9 cellular contexts compared by ENCODE assay signal in the genomic region with DNA sequence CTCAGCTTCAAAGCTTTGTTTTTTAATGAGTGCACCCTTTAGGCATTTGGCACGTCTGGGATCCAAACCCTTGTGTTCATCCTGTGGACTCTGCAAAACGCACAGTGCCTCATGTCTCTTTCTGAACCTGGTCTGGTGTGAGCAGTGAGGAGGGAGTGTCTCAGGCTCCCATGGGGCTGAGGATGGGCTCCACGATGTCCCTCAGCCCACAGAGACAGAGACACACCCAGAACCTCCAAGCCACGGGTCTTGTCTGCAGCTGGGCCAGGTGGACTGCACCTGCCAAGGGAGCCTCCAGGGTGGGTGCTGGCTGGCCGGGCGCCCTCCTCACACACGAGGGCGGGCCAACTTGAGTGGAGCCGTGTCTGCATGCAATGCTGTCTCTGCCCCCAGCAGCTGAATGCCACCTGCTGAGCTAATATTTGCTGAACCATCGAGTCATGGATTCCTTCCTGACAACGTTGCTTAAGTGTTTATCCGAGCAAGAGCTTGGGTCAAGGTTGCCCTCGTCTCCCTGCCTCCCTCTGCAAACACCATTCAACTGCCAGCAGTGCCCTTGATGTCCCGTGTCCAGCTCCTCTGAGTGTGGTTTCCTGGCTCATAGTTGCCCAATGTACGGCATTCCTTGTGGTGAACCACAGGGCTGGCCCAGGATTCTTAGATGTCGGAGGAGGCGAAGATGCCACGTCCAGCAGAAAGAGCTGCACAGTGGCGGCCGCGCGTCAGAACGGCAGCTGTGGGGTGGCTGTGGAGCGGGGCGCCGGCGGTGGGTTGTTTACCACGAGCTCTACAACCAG. TPM values are rescaled to one million over a fixed set of nuclear protein-coding genes. Genes with fewer than 3 reads are reported as not detected.
DNase-seq lines count a peak whose midpoint lies in the region; ATAC-seq, FAIRE-seq and TF ChIP-seq lines count a peak whose summit lies in the region.
"Had no signal": no experiment of that assay in that cellular context is flagged by ENCODE, and none has a peak within 500 bp of the region (broad histone marks: within the 10 kb centered on the region; RNA-seq: fewer than 3 reads in every experiment).

No MANE protein-coding gene starts in this region.

- no peak for TF ChIP-seq POLR2A in vagina (IDR thresholded peaks at IDR 0.05)

- no peak overlapping the region for H3K4me3 ChIP-seq in right atrium auricular region
- H3K4me3 ChIP-seq in vagina, result no peak overlapping the region

- intact Hi-C loops in left ventricle myocardium superior (cut with micrococcal nuclease), result no loop called here
- intact Hi-C loops in vagina (cut with DNase I), result no loop called here
- intact Hi-C loops in activated T-helper 2 cell treated with anti-CD3 and anti-CD28 coated beads, Interferon-gamma antibody, Interleukin-2, Interleukin-4, amounts not matched to agents 10 μg/mL and 5 μg/mL and 100 μg/mL, durations not matched to agents 14 hours and 24 hours and 36 hours (cut with micrococcal nuclease), result no loop called here

- ATAC-seq in left ventricle myocardium superior (no peak), HG02642 (IDR thresholded peaks at IDR 0.05; ENCODE audit: poor library complexity, unreplicated experiment) (no peak)

- no peaks in the 10 kb centered on the region for H3K9me3 ChIP-seq in right atrium auricular region
- H3K9me3 ChIP-seq in vagina, result no peaks in the 10 kb centered on the region

- no peak overlapping the region for H3K27ac ChIP-seq in right atrium auricular region
- H3K27ac ChIP-seq in vagina, result no peak overlapping the region

- no peaks in the 10 kb centered on the region for H3K36me3 ChIP-seq in right atrium auricular region
- H3K36me3 ChIP-seq in vagina, result no peaks in the 10 kb centered on the region

- H3K27me3 Mint-ChIP-seq in activated T-helper 2 cell treated with anti-CD3 and anti-CD28 coated beads, Interferon-gamma antibody, Interleukin-2, Interleukin-4, amounts not matched to agents 10 μg/mL and 5 μg/mL and 100 μg/mL, durations not matched to agents 14 hours and 24 hours and 36 hours (ENCODE audit: low read depth), result no peaks in the 10 kb centered on the region

- TF ChIP-seq CTCF in right atrium auricular region (IDR thresholded peaks at IDR 0.05) (no peak), vagina (IDR thresholded peaks at IDR 0.05) (no peak)

- no peaks in the 10 kb centered on the region for H3K9me3 Mint-ChIP-seq in activated T-helper 2 cell treated with anti-CD3 and anti-CD28 coated beads, Interferon-gamma antibody, Interleukin-2, Interleukin-4, amounts not matched to agents 10 μg/mL and 5 μg/mL and 100 μg/mL, durations not matched to agents 14 hours and 24 hours and 36 hours

- no peaks in the 10 kb centered on the region for H3K4me1 Mint-ChIP-seq in activated T-helper 2 cell treated with anti-CD3 and anti-CD28 coated beads, Interferon-gamma antibody, Interleukin-2, Interleukin-4, amounts not matched to agents 10 μg/mL and 5 μg/mL and 100 μg/mL, durations not matched to agents 14 hours and 24 hours and 36 hours (ENCODE audit: low read depth)

- H3K27ac Mint-ChIP-seq in activated T-helper 2 cell treated with anti-CD3 and anti-CD28 coated beads, Interferon-gamma antibody, Interleukin-2, Interleukin-4, amounts not matched to agents 10 μg/mL and 5 μg/mL and 100 μg/mL, durations not matched to agents 14 hours and 24 hours and 36 hours, result no peak overlapping the region

- peak; percentile 100 for FAIRE-seq in RCC 7860 (lab: Jason Lieb, UNC)
- FAIRE-seq: frontal cortex had no signal

- H3K4me1 ChIP-seq in right atrium auricular region, result peaks cover 0 to 6% of the 10 kb centered on the region in 2 donors
- no peaks in the 10 kb centered on the region for H3K4me1 ChIP-seq in vagina

- no peaks in the 10 kb centered on the region for H3K36me3 Mint-ChIP-seq in activated T-helper 2 cell treated with anti-CD3 and anti-CD28 coated beads, Interferon-gamma antibody, Interleukin-2, Interleukin-4, amounts not matched to agents 10 μg/mL and 5 μg/mL and 100 μg/mL, durations not matched to agents 14 hours and 24 hours and 36 hours (ENCODE audit: low read depth)

- H3K27me3 ChIP-seq in right atrium auricular region (no peaks in the 10 kb centered on the region), vagina (no peaks in the 10 kb centered on the region)

- H3K4me3 Mint-ChIP-seq in activated T-helper 2 cell treated with anti-CD3 and anti-CD28 coated beads, Interferon-gamma antibody, Interleukin-2, Interleukin-4, amounts not matched to agents 10 μg/mL and 5 μg/mL and 100 μg/mL, durations not matched to agents 14 hours and 24 hours and 36 hours (ENCODE audit: low read depth), result no peak overlapping the region

- peak; percentile 42 for DNase-seq in right atrium auricular region (ENCODE audit: low spot score)
- no peak for DNase-seq in left ventricle myocardium superior
- peak; percentile 100 for DNase-seq in RCC 7860 (ENCODE audit: low spot score)
- DNase-seq in fibroblast of peridontal ligament (ENCODE audit: extremely low read depth), result peak; percentile 78
- peak; percentile 67 to 69 for DNase-seq in vagina (ENCODE audit: extremely low spot score in 2 of 2)
- no peak for DNase-seq in activated T-helper 2 cell treated with anti-CD3 and anti-CD28 coated beads, Interferon-gamma antibody, Interleukin-2, Interleukin-4, amounts not matched to agents 10 μg/mL and 5 μg/mL and 100 μg/mL, durations not matched to agents 14 hours and 24 hours and 36 hours (ENCODE audit: low spot score)
- no peak for DNase-seq in activated CD4-positive, alpha-beta T cell treated with anti-CD3 and anti-CD28 coated beads for 48 hours

RNA-seq across cellular contexts. Expression of a gene that starts 31.4 kb away (rescaled TPM):
- 10 to 100 TPM; 13.2 to 18.1 TPM for total RNA-seq in right atrium auricular region
- 13.4 TPM for total RNA-seq in left ventricle myocardium superior
- 29.7 TPM for total RNA-seq in vagina
- 78.4 and 79.0 TPM in 2 replicates for total RNA-seq in activated T-helper 2 cell treated with anti-CD3 and anti-CD28 coated beads, Interferon-gamma antibody, Interleukin-2, Interleukin-4, amounts not matched to agents 10 μg/mL and 5 μg/mL and 100 μg/mL, durations not matched to agents 14 hours and 24 hours and 36 hours

Comparison
In these comparisons a context has a peak if more than half of its experiments do, and no peak if none do; other contexts are left out.
1. DNase-seq: peak in right atrium auricular region (single experiment), RCC 7860 (single experiment), fibroblast of peridontal ligament (single experiment) and vagina (2 of 2); none in left ventricle myocardium superior (single experiment), activated T-helper 2 cell treated with anti-CD3 and anti-CD28 coated beads, Interferon-gamma antibody, Interleukin-2, Interleukin-4, amounts not matched to agents 10 μg/mL and 5 μg/mL and 100 μg/mL, durations not matched to agents 14 hours and 24 hours and 36 hours (single experiment) and activated CD4-positive, alpha-beta T cell treated with anti-CD3 and anti-CD28 coated beads for 48 hours (single experiment).